ENCODE assay signal across 18 cellular contexts in genomic region chr7:74654811-74655210, GRCh38. TPM values are rescaled to one million over a fixed set of nuclear protein-coding genes. Genes with fewer than 3 reads are reported as not detected.
DNase-seq lines count a peak whose midpoint lies in the region; ATAC-seq and TF ChIP-seq lines count a peak whose summit lies in the region.
"Had no signal": no experiment of that assay in that cellular context is flagged by ENCODE, and none has a peak within 500 bp of the region (broad histone marks: within the 10 kb centered on the region; RNA-seq: fewer than 3 reads in every experiment).

No MANE protein-coding gene starts in this region.

- peak overlapping the region; percentile 34 to 96 for H3K4me3 Mint-ChIP-seq in activated T-cell treated with anti-CD3 and anti-CD28 coated beads, Interleukin-2, amount 50 U/mL, for 72 hours
- no peak overlapping the region for H3K4me3 Mint-ChIP-seq in chondrocyte (ENCODE audit: unreplicated experiment)

- intact Hi-C loops in psoas muscle (cut with DNase I), result loop anchor here in 1 of 2 donors (5.0 kb wide), 1 partner anchor 38 kb away; no protein-coding TSS in a partner anchor

- H3K36me3 Mint-ChIP-seq in activated T-cell treated with anti-CD3 and anti-CD28 coated beads, Interleukin-2, amount 50 U/mL, for 72 hours (ENCODE audit: insufficient read depth in 2 of 2), result peaks cover 0 to 3% of the 10 kb centered on the region in 2 donors
- no peaks in the 10 kb centered on the region for H3K36me3 Mint-ChIP-seq in chondrocyte (ENCODE audit: low read depth)

- no peak for ATAC-seq in activated T-cell treated with anti-CD3 and anti-CD28 coated beads, Interleukin-2, amount 50 U/mL, for 72 hours (replicated peaks in 1 of 2)
- no peak for ATAC-seq in psoas muscle
- ATAC-seq: right cardiac atrium, Right ventricle myocardium inferior had no signal

- WGBS in psoas muscle, 3 donors, result 71 to 90% (median 79%) methylated on average over 5 of the region's 5 CpGs

- no peaks in the 10 kb centered on the region; the same call in 1 of the 2 replicates for H3F3A ChIP-seq in Loucy (ENCODE audit: low read depth)

- H3K36me3 ChIP-seq in Loucy (ENCODE audit: insufficient read depth, low read length) (no peaks in the 10 kb centered on the region), psoas muscle (ENCODE audit: insufficient read depth in 1 of 2, low read depth in 1 of 2) (peaks cover 2 to 10% of the 10 kb centered on the region in 2 donors)
- H3K36me3 ChIP-seq: uterus had no signal

- no peak for DNase-seq in activated T-cell treated with anti-CD3 and anti-CD28 coated beads, Interleukin-2, amount 50 U/mL, for 72 hours
- no peak for DNase-seq in activated T-cell treated with anti-CD3 and anti-CD28 coated beads, Interleukin-2, amount 50 U/mL, for 1 hour
- DNase-seq in chondrocyte (ENCODE audit: low spot score) (no peak), psoas muscle (no peak), NCI-H2171 treated with DMSO at 0.1 percent for 48 hours (lab: John Stamatoyannopoulos, UW) (no peak), DMS 273 (lab: John Stamatoyannopoulos, UW; ENCODE audit: unreplicated experiment) (no peak), globus pallidus (ENCODE audit: low spot score) (no peak)
- DNase-seq: ACHN; activated CD4-positive, alpha-beta T cell treated with anti-CD3 and anti-CD28 coated beads for 1 hour; effector CD8-positive, alpha-beta T cell; islet precursor cell; NCI-H1930; NCI-H446; T-helper 9 cell; uterus had no signal

- H3K79me2 ChIP-seq in Loucy (ENCODE audit: insufficient read depth, low read length), result peaks cover 44% of the 10 kb centered on the region

- no peak overlapping the region for H3K27ac Mint-ChIP-seq in activated T-cell treated with anti-CD3 and anti-CD28 coated beads, Interleukin-2, amount 50 U/mL, for 72 hours
- H3K27ac Mint-ChIP-seq in chondrocyte (ENCODE audit: unreplicated experiment), result peak overlapping the region; percentile 49

- peaks cover 14% of the 10 kb centered on the region for H4K20me1 ChIP-seq in Loucy (ENCODE audit: insufficient read depth, low read length, poor library complexity, severe bottlenecking)

- no peaks in the 10 kb centered on the region for H3K9me3 Mint-ChIP-seq in activated T-cell treated with anti-CD3 and anti-CD28 coated beads, Interleukin-2, amount 50 U/mL, for 72 hours
- H3K9me3 Mint-ChIP-seq in chondrocyte (ENCODE audit: low read depth), result no peaks in the 10 kb centered on the region

- H2AFZ ChIP-seq in Loucy (ENCODE audit: low read length), result no peak overlapping the region

- H3K9me3 ChIP-seq in Loucy (ENCODE audit: insufficient read depth, low read depth, low read length) (no peaks in the 10 kb centered on the region), psoas muscle (no peaks in the 10 kb centered on the region)
- H3K9me3 ChIP-seq: uterus had no signal

- no peak overlapping the region for H3K9ac ChIP-seq in Loucy (ENCODE audit: low read depth, low read length, poor library complexity, severe bottlenecking)

- peak overlapping the region; percentile 100 for H3K27ac ChIP-seq in psoas muscle
- H3K27ac ChIP-seq: uterus had no signal

- no peak for TF ChIP-seq CTCF in Loucy (conservative IDR thresholded peaks at IDR 0.05; ENCODE audit: low read length)
- no peak for TF ChIP-seq CTCF in chondrocyte (IDR thresholded peaks at IDR 0.05)
- no peak for TF ChIP-seq CTCF in psoas muscle (IDR thresholded peaks at IDR 0.05)

- H3K27me3 ChIP-seq in Loucy (ENCODE audit: insufficient read depth, low read length, poor library complexity, severe bottlenecking) (peaks cover 5% of the 10 kb centered on the region), psoas muscle (ENCODE audit: insufficient read depth in 3 of 3, low read length in 2 of 3) (no peaks in the 10 kb centered on the region)
- H3K27me3 ChIP-seq: uterus had no signal

- H3K4me1 ChIP-seq in Loucy (ENCODE audit: insufficient read depth, low read length, poor library complexity, severe bottlenecking), result peaks cover 29% of the 10 kb centered on the region
- peaks cover 27% of the 10 kb centered on the region for H3K4me1 ChIP-seq in psoas muscle

- peaks cover 60% of the 10 kb centered on the region for H3K4me1 Mint-ChIP-seq in activated T-cell treated with anti-CD3 and anti-CD28 coated beads, Interleukin-2, amount 50 U/mL, for 72 hours (ENCODE audit: low read depth)
- peaks cover 35% of the 10 kb centered on the region for H3K4me1 Mint-ChIP-seq in chondrocyte (ENCODE audit: low read depth)

- peak overlapping the region; percentile 87 for H3K4me2 ChIP-seq in Loucy (ENCODE audit: low read depth, low read length, poor library complexity, severe bottlenecking)

- no peaks in the 10 kb centered on the region for H3K27me3 Mint-ChIP-seq in activated T-cell treated with anti-CD3 and anti-CD28 coated beads, Interleukin-2, amount 50 U/mL, for 72 hours (ENCODE audit: low read depth)
- no peaks in the 10 kb centered on the region for H3K27me3 Mint-ChIP-seq in chondrocyte (ENCODE audit: low read depth)

- no peak overlapping the region for H3K4me3 ChIP-seq in Loucy (ENCODE audit: low read length, poor library complexity, severe bottlenecking)
- no peak overlapping the region for H3K4me3 ChIP-seq in psoas muscle
- H3K4me3 ChIP-seq: uterus had no signal

- no peaks in the 10 kb centered on the region for H3K9me2 ChIP-seq in Loucy (replicated peaks; ENCODE audit: low read depth, low read length)

RNA-seq across cellular contexts. Expression of gene GTF2I, which starts 2.7 kb away (rescaled TPM):
- 100 to 1,000 TPM; 118 to 121 TPM for total RNA-seq in activated T-cell treated with anti-CD3 and anti-CD28 coated beads, Interleukin-2, amount 50 U/mL, for 72 hours
- total RNA-seq in chondrocyte (157 to 234 TPM (median 160 TPM) in 3 replicates), psoas muscle (100 to 1,000 TPM in 3 of 4 donors, 10 to 100 TPM in 1; 96.4 to 191 (median 136) TPM)
- 10 to 100 TPM; 29.2 to 84.9 (median 34.0) TPM for polyA plus RNA-seq in psoas muscle
